In the genomic region with DNA sequence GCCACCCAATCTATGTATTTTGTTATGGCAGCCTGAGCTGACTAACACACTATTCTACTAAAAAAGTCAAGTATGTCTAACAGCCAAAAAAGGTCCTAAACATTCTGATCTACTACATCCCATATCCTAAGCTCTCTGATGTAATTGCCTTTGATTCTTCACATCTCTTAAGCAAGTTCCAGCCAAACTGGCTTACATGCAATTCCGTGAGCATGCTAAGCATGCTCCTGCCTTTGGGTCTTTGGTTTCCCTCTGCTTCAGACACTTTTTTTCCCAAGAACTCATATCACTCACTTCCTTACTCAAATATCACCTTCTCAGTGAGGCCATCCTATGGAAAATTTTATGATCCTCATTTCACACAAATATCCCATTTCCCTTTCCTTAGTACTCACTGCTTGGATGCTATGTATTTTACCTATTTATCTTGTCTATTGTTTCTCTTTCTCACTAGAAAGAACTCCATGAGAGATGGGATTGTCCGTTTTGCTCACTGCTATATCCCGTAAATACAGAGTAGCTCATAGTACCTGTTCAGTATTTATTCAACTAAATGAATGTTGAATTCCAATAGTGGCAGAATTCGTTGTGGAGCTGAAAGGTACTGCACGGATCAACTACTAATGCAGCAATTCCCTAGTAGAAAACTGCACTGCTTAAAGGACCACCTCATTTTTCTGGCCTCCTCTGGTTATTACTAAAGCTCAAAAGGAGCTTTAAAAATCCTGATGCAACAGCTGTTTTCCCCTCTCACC, we compare ENCODE assay signal across 8 cellular contexts. TPM values are rescaled to one million over a fixed set of nuclear protein-coding genes. Genes with fewer than 3 reads are reported as not detected.
DNase-seq lines count a peak whose midpoint lies in the region; ATAC-seq, FAIRE-seq and TF ChIP-seq lines count a peak whose summit lies in the region.

No MANE protein-coding gene starts in this region.

- WGBS in heart left ventricle, 4 donors = 69 to 75% (median 72%) methylated on average over 5 of the region's 5 CpGs
- 46 to 58% methylated on average over 5 of the region's 5 CpGs for WGBS in lower leg skin, 2 donors

- H3K27me3 Mint-ChIP-seq in activated CD4-positive, alpha-beta memory T cell treated with anti-CD3 and anti-CD28 coated beads for 36 hours = no peaks in the 10 kb centered on the region

- intact Hi-C loops in heart left ventricle (cut with DNase I) = loop anchor here in 9 of 10 donors (5.0 to 10.0 kb wide), 10 partner anchors 104 to 326 kb away; no protein-coding TSS in a partner anchor
- intact Hi-C loops in Right ventricle myocardium superior (cut with DNase I) = loop anchor here (10.0 kb wide), 2 partner anchors 206 to 326 kb away; no protein-coding TSS in a partner anchor
- intact Hi-C loops in activated CD4-positive, alpha-beta memory T cell treated with anti-CD3 and anti-CD28 coated beads for 36 hours (cut with micrococcal nuclease) = loop anchor here (5.0 kb wide), 4 partner anchors 174 to 519 kb away; no protein-coding TSS in a partner anchor
- intact Hi-C loops in lower leg skin (cut with DNase I; ENCODE audit: low total_unique reads) = no loop called here

- peaks cover 0 to 56% (median 39%) of the 10 kb centered on the region in 12 donors for H3K4me1 ChIP-seq in heart left ventricle

- TF ChIP-seq POLR2A in heart left ventricle (IDR thresholded peaks at IDR 0.05) (no peak), lower leg skin (IDR thresholded peaks at IDR 0.05) (no peak)

- H3K36me3 ChIP-seq in heart left ventricle = peaks cover 0 to 7% (median 0%) of the 10 kb centered on the region in 9 donors

- FAIRE-seq in urothelium cell line (lab: Jason Lieb, UNC) = no peak

- no peak for DNase-seq in heart left ventricle
- DNase-seq in Right ventricle myocardium superior = no peak
- DNase-seq in activated CD4-positive, alpha-beta memory T cell treated with anti-CD3 and anti-CD28 coated beads for 36 hours = no peak
- DNase-seq in kidney glomerular epithelial cell (lab: John Stamatoyannopoulos, UW) = peak; percentile 20
- peak; percentile 32 for DNase-seq in urothelium cell line (ENCODE audit: low spot score)
- no peak for DNase-seq in NK-92 treated with Interleukin-12 subunit alpha and Interleukin-12 subunit beta, amount 100 ng/mL, for 24 hours (lab: John Stamatoyannopoulos, UW)
- no peak for DNase-seq in lower leg skin (ENCODE audit: low spot score in 2 of 2)

- ATAC-seq in heart left ventricle = no peak
- no peak for ATAC-seq in Right ventricle myocardium superior (ENCODE audit: poor library complexity)
- ATAC-seq in GM19395 (IDR thresholded peaks at IDR 0.05; ENCODE audit: unreplicated experiment) = no peak

- peaks cover 3% of the 10 kb centered on the region for H3K36me3 Mint-ChIP-seq in activated CD4-positive, alpha-beta memory T cell treated with anti-CD3 and anti-CD28 coated beads for 36 hours

- H3K4me1 Mint-ChIP-seq in activated CD4-positive, alpha-beta memory T cell treated with anti-CD3 and anti-CD28 coated beads for 36 hours (ENCODE audit: low read depth) = peaks cover 46% of the 10 kb centered on the region

- H3K9me3 ChIP-seq in heart left ventricle = no peaks in the 10 kb centered on the region

- CTCF ChIA-PET in activated CD4-positive, alpha-beta memory T cell treated with anti-CD3 and anti-CD28 coated beads for 36 hours (lab: Charles Lee) = no interaction called here

- peak overlapping the region; percentile 87 for H3K4me3 Mint-ChIP-seq in activated CD4-positive, alpha-beta memory T cell treated with anti-CD3 and anti-CD28 coated beads for 36 hours

- no peaks in the 10 kb centered on the region for H3K27me3 ChIP-seq in heart left ventricle

- H3K27ac ChIP-seq in heart left ventricle = peak overlapping the region in 7 of 12 donors; percentile 21 to 98 (median 97)

- H3K9me3 Mint-ChIP-seq in activated CD4-positive, alpha-beta memory T cell treated with anti-CD3 and anti-CD28 coated beads for 36 hours = no peaks in the 10 kb centered on the region

- peak overlapping the region; percentile 93 for H3K27ac Mint-ChIP-seq in activated CD4-positive, alpha-beta memory T cell treated with anti-CD3 and anti-CD28 coated beads for 36 hours

- POLR2A ChIA-PET in activated CD4-positive, alpha-beta memory T cell treated with anti-CD3 and anti-CD28 coated beads for 36 hours (lab: Charles Lee) = interaction anchor here (1.6 kb wide), 1 partner anchor 1014 kb away, joined by 3 read pairs; a partner anchor contains a TSS

- H3K4me3 ChIP-seq in heart left ventricle = peak overlapping the region in 10 of 12 donors; percentile 68 to 93 (median 90)
- H3K4me3 ChIP-seq in lower leg skin (ENCODE audit: low read depth, poor library complexity, severe bottlenecking) = no peak overlapping the region

- peak in 2 of 12 donors; percentile 10 to 27 for TF ChIP-seq CTCF in heart left ventricle (IDR thresholded peaks at IDR 0.05)
- TF ChIP-seq CTCF in lower leg skin (IDR thresholded peaks at IDR 0.05) = no peak

RNA-seq across cellular contexts. Expression of a gene that starts 2.3 kb away (rescaled TPM):
- total RNA-seq in heart left ventricle (10 to 100 TPM; 13.0 to 24.1 (median 16.1) TPM), Right ventricle myocardium superior (11.6 TPM), lower leg skin (100 to 1,000 TPM in 2 of 4 donors, 10 to 100 TPM in 2; 61.2 to 267 (median 172) TPM)
- polyA plus RNA-seq in heart left ventricle = 1 to 10 TPM; 2.8 to 4.2 TPM
- total RNA-seq in activated CD4-positive, alpha-beta memory T cell treated with anti-CD3 and anti-CD28 coated beads for 36 hours = 1 to 10 TPM; 9.7 to 9.9 TPM

Comparison
In these comparisons a context has a peak if more than half of its experiments do, and no peak if none do; other contexts are left out.
1. DNase-seq: peak in kidney glomerular epithelial cell (single experiment) and urothelium cell line (single experiment); none in heart left ventricle (0 of 5), Right ventricle myocardium superior (single experiment), activated CD4-positive, alpha-beta memory T cell treated with anti-CD3 and anti-CD28 coated beads for 36 hours (single experiment), NK-92 treated with Interleukin-12 subunit alpha and Interleukin-12 subunit beta, amount 100 ng/mL, for 24 hours (single experiment) and lower leg skin (0 of 2).